25 cellular contexts compared by ENCODE assay signal in the genomic region with DNA sequence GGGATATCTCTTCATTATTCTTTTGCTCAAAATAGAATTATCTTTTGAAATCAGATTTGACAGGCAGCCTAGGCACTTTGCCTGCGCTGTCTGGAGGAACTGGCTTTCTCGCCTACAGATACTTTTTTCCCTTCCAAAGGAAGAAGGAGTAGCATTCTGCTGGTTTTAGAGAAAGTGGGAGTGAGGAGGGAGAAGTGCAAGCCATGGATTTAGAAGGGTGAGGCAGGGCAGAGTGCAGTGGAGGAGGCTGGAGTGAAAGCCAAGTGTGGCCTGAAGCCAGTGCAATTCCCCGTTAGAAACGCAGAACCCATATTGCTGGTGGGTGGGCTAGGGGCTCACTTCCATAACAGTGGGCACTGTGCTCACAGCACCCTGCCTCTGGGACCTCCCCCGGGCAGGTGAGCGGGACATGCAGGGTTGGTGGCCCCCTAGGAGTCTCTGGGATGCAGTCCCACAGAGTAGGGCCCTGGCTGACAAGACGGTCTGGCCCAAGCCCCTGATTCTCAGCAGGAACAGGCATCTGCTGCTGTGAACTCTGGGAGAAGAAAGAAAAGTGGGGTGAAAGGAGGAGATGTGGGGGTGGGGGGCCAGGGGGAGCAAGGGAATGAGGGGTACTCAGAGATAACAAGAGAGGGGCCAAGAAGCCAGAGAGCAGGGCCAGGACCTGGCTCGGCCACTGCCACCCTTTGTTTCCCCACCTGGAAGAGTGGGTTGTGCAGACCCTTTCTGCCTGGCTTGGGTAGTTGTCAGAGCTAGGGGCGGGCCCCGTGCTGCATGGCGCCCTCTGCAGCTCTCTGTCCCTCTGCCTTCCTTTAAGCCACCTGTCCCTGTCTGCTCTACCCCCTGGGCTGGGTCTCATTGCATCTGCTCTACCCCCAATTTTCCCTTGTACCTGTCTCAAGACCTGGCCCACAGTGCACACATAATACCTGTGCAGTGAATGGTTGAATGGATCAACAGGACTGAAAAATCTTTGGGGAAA.
DNase-seq lines count a peak whose midpoint lies in the region; ATAC-seq and TF ChIP-seq lines count a peak whose summit lies in the region.
"Had no signal": no experiment of that assay in that cellular context is flagged by ENCODE, and none has a peak within 500 bp of the region (broad histone marks: within the 10 kb centered on the region; RNA-seq: fewer than 3 reads in every experiment).

No MANE protein-coding gene starts in this region.

- H3K36me3 ChIP-seq in cardiac muscle cell (no peaks in the 10 kb centered on the region), stomach (no peaks in the 10 kb centered on the region), SJCRH30 (no peaks in the 10 kb centered on the region)
- H3K36me3 ChIP-seq: Peyer's patch had no signal

- intact Hi-C loops in Right ventricle myocardium superior (cut with DNase I) (no loop called here), stomach (cut with DNase I; ENCODE audit: low total_unique reads) (no loop called here)

- H3K4me1 Mint-ChIP-seq in chondrocyte (ENCODE audit: low read depth) = no peaks in the 10 kb centered on the region
- H3K4me1 Mint-ChIP-seq: activated CD4-positive, alpha-beta T cell treated with anti-CD3 and anti-CD28 coated beads, Interleukin-2, amount 10 ng/mL, durations not matched to agents 24 days and 14 days; CD8-positive, alpha-beta memory T cell; naive thymus-derived CD8-positive, alpha-beta T cell had no signal

- 75 to 91% (median 87%) methylated on average over 11 of the region's 11 CpGs for WGBS in stomach, 5 donors

- H3K27ac Mint-ChIP-seq in chondrocyte (ENCODE audit: unreplicated experiment) = no peak overlapping the region
- H3K27ac Mint-ChIP-seq: activated CD4-positive, alpha-beta T cell treated with anti-CD3 and anti-CD28 coated beads, Interleukin-2, amount 10 ng/mL, durations not matched to agents 24 days and 14 days; activated naive CD4-positive, alpha-beta T cell treated with anti-CD3 and anti-CD28 coated beads, Interleukin-2, amount 50 U/mL, for 72 hours; CD8-positive, alpha-beta memory T cell had no signal

- no peaks in the 10 kb centered on the region for H3K36me3 Mint-ChIP-seq in chondrocyte (ENCODE audit: low read depth)
- H3K36me3 Mint-ChIP-seq: activated naive CD4-positive, alpha-beta T cell treated with anti-CD3 and anti-CD28 coated beads, Interleukin-2, amount 50 U/mL, for 72 hours; CD8-positive, alpha-beta memory T cell; naive thymus-derived CD8-positive, alpha-beta T cell had no signal

- no peak for ATAC-seq in Right ventricle myocardium superior (ENCODE audit: poor library complexity)
- no peak for ATAC-seq in GM18909 (IDR thresholded peaks at IDR 0.05; ENCODE audit: poor library complexity, unreplicated experiment)
- no peak for ATAC-seq in HG02885 (IDR thresholded peaks at IDR 0.05; ENCODE audit: poor library complexity, unreplicated experiment)
- ATAC-seq: activated naive CD4-positive, alpha-beta T cell treated with anti-CD3 and anti-CD28 coated beads, Interleukin-2, amount 50 U/mL, for 72 hours; naive thymus-derived CD8-positive, alpha-beta T cell had no signal

- H3K4me3 ChIP-seq in cardiac muscle cell = no peak overlapping the region
- no peak overlapping the region for H3K4me3 ChIP-seq in stomach
- no peak overlapping the region for H3K4me3 ChIP-seq in SJCRH30
- H3K4me3 ChIP-seq: Peyer's patch, SK-N-MC had no signal

- TF ChIP-seq POLR2A in stomach (IDR thresholded peaks at IDR 0.05) = no peak

- no peak for TF ChIP-seq EP300 in stomach (IDR thresholded peaks at IDR 0.05)

- peaks cover 43% of the 10 kb centered on the region for H3K27me3 ChIP-seq in cardiac muscle cell
- no peaks in the 10 kb centered on the region for H3K27me3 ChIP-seq in stomach
- H3K27me3 ChIP-seq in SJCRH30 = no peaks in the 10 kb centered on the region
- H3K27me3 ChIP-seq: Peyer's patch had no signal

- H3K27me3 Mint-ChIP-seq in chondrocyte (ENCODE audit: low read depth) = peaks cover 2% of the 10 kb centered on the region

- H3K4me3 Mint-ChIP-seq in chondrocyte (ENCODE audit: unreplicated experiment) = no peak overlapping the region
- H3K4me3 Mint-ChIP-seq: activated CD4-positive, alpha-beta T cell treated with anti-CD3 and anti-CD28 coated beads, Interleukin-2, amount 10 ng/mL, durations not matched to agents 24 days and 14 days; CD8-positive, alpha-beta memory T cell; naive thymus-derived CD8-positive, alpha-beta T cell had no signal

- H3K27ac ChIP-seq in cardiac muscle cell = no peak overlapping the region
- no peak overlapping the region for H3K27ac ChIP-seq in stomach
- H3K27ac ChIP-seq in SJCRH30 = no peak overlapping the region
- H3K27ac ChIP-seq: epithelial cell of prostate, parathyroid adenoma, Peyer's patch, SK-N-MC had no signal

- no peaks in the 10 kb centered on the region for H3K9me3 Mint-ChIP-seq in chondrocyte (ENCODE audit: low read depth)
- H3K9me3 Mint-ChIP-seq: activated CD4-positive, alpha-beta T cell treated with anti-CD3 and anti-CD28 coated beads, Interleukin-2, amount 10 ng/mL, durations not matched to agents 24 days and 14 days; activated naive CD4-positive, alpha-beta T cell treated with anti-CD3 and anti-CD28 coated beads, Interleukin-2, amount 50 U/mL, for 72 hours; CD8-positive, alpha-beta memory T cell; naive thymus-derived CD8-positive, alpha-beta T cell had no signal

- TF ChIP-seq CTCF in cardiac muscle cell (IDR thresholded peaks at IDR 0.05; ENCODE audit: low read depth, low read length) (no peak), chondrocyte (IDR thresholded peaks at IDR 0.05) (no peak), stomach (IDR thresholded peaks at IDR 0.05) (no peak)

- H3K4me1 ChIP-seq in cardiac muscle cell (ENCODE audit: low read depth) (peaks cover 4% of the 10 kb centered on the region), stomach (peaks cover 0 to 16% (median 2%) of the 10 kb centered on the region in 4 donors), SJCRH30 (peaks cover 32% of the 10 kb centered on the region)
- H3K4me1 ChIP-seq: Peyer's patch had no signal

- peak; percentile 16 to 23 for DNase-seq in cardiac muscle cell (ENCODE audit: low read depth in 1 of 2, low spot score in 1 of 2)
- no peak for DNase-seq in Right ventricle myocardium superior
- peak; percentile 74 for DNase-seq in chondrocyte (ENCODE audit: low spot score)
- peak; percentile 65 for DNase-seq in mesenteric fat pad (ENCODE audit: low spot score)
- peak; percentile 19 for DNase-seq in stomach
- DNase-seq in SJCRH30 = no peak
- DNase-seq: activated CD4-positive, alpha-beta T cell treated with anti-CD3 and anti-CD28 coated beads, Interleukin-2, amount 10 ng/mL, durations not matched to agents 24 days and 14 days; AML-193; CD8-positive, alpha-beta memory T cell; DMS153; glutamatergic neuron; mesendoderm; naive thymus-derived CD8-positive, alpha-beta T cell; NCI-H1048; NCI-H187 treated with DMSO at 0.1 percent for 48 hours; NCI-H526 treated with DMSO at 0.1 percent for 48 hours; stimulated activated CD4-positive, alpha-beta T cell treated with anti-CD3 and anti-CD28 coated beads, Interleukin-15, amount 100 ng/mL, for 24 hours; trophoblast cell had no signal

- no peaks in the 10 kb centered on the region for H3K9me3 ChIP-seq in cardiac muscle cell (ENCODE audit: low read depth)
- H3K9me3 ChIP-seq in stomach = no peaks in the 10 kb centered on the region
- H3K9me3 ChIP-seq in SJCRH30 (replicated peaks) = no peaks in the 10 kb centered on the region
- H3K9me3 ChIP-seq: Peyer's patch had no signal

Comparison
In these comparisons a context has a peak if more than half of its experiments do, and no peak if none do; other contexts are left out.
1. DNase-seq: peak in cardiac muscle cell (2 of 2), chondrocyte (single experiment), mesenteric fat pad (single experiment) and stomach (single experiment); none in Right ventricle myocardium superior (single experiment) and SJCRH30 (0 of 2).